ENCODE assay signal across 17 cellular contexts in the genomic region with DNA sequence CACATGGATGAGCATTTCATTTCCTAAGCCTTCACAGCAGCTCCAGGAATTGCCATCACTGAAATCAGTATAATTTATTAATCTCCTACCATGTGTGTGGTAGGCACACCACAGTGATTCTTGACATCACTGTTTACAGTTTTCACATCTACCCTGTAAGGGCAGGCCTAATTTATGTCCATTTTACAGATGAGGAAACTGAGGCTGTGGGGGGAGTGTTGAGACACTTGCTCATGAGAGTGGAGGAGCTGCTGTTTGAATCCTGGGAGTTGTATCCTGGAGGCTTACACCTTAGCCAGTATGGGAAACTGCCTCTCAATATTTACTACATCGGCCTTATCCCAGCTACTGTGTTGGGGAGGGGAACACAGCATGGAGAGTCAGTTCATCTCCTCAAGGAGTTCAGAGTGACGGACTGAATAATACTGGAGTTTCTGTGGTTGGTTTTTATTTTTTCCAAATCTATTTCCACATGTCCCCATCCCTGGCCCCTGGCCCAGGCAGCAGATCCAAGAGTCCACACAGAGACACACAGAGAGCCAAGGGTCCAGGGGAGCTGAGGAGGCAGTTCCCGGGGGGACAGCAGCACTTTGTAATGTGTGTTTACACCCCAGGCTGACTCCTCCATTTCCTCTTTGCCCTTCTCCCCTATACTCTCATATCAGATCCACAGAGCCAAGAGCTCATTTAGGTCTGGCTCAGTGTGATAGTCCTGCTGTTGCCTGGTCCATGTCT. TPM values are rescaled to one million over a fixed set of nuclear protein-coding genes. Genes with fewer than 3 reads are reported as not detected.
A peak's percentile ranks its signal among the peaks of the same experiment; 100 is the strongest.
DNase-seq lines count a peak whose midpoint lies in the region; ATAC-seq and TF ChIP-seq lines count a peak whose summit lies in the region.
"Had no signal": no experiment of that assay in that cellular context is flagged by ENCODE, and none has a peak within 500 bp of the region (broad histone marks: within the 10 kb centered on the region; RNA-seq: fewer than 3 reads in every experiment).

No MANE protein-coding gene starts in this region.

- H3K4ac ChIP-seq in trophoblast cell (ENCODE audit: low read depth, low read length): no peak overlapping the region

- TF ChIP-seq POLR2A in vagina (IDR thresholded peaks at IDR 0.05): no peak

- no peak overlapping the region for H2AFZ ChIP-seq in trophoblast cell (ENCODE audit: insufficient read depth, low read length, poor library complexity)

- no peak overlapping the region for H3K14ac ChIP-seq in trophoblast cell (ENCODE audit: low read length)

- H2BK12ac ChIP-seq in trophoblast cell (ENCODE audit: low read length): no peak overlapping the region

- no peak overlapping the region for H4K8ac ChIP-seq in trophoblast cell (ENCODE audit: low read depth, low read length)

- no peak overlapping the region for H3K23ac ChIP-seq in trophoblast cell (ENCODE audit: low read length)

- H3K4me3 ChIP-seq in trophoblast cell (ENCODE audit: low read depth, low read length): no peak overlapping the region
- H3K4me3 ChIP-seq in vagina: no peak overlapping the region
- H3K4me3 ChIP-seq: BLaER1, HAP-1 had no signal

- H4K12ac ChIP-seq in trophoblast cell (ENCODE audit: low read depth, low read length): no peak overlapping the region

- H2BK120ac ChIP-seq in trophoblast cell (ENCODE audit: insufficient read depth, low read length, poor library complexity): no peak overlapping the region

- no peaks in the 10 kb centered on the region for H3K79me1 ChIP-seq in trophoblast cell (ENCODE audit: low read length)

- no peak overlapping the region for H3K27ac ChIP-seq in trophoblast cell (ENCODE audit: low read depth, low read length)
- H3K27ac ChIP-seq in vagina: peak overlapping the region; percentile 0
- H3K27ac ChIP-seq: BLaER1, HL-60 had no signal

- intact Hi-C loops in left ventricle myocardium superior (cut with micrococcal nuclease): no loop called here
- intact Hi-C loops in vagina (cut with DNase I): no loop called here

- H3K36me3 ChIP-seq in trophoblast cell (ENCODE audit: control insufficient read depth in 1 of 2, insufficient read depth in 2 of 2, low read length in 2 of 2): no peaks in the 10 kb centered on the region
- no peaks in the 10 kb centered on the region for H3K36me3 ChIP-seq in vagina
- H3K36me3 ChIP-seq: BLaER1, HAP-1 had no signal

- H2BK5ac ChIP-seq in trophoblast cell (ENCODE audit: low read depth, low read length, poor library complexity): no peak overlapping the region

- H3K4me1 ChIP-seq in trophoblast cell (ENCODE audit: control insufficient read depth in 1 of 2, insufficient read depth in 2 of 2, low read length in 2 of 2) (no peaks in the 10 kb centered on the region), vagina (peaks cover 39% of the 10 kb centered on the region)
- H3K4me1 ChIP-seq: BLaER1, HAP-1 had no signal

- WGBS in trophoblast cell (ENCODE audit: extremely low coverage, insufficient coverage, insufficient read length): no CpG with 5 or more reads among the region's 3 CpGs

- H4K91ac ChIP-seq in trophoblast cell (ENCODE audit: low read depth, low read length): no peak overlapping the region

- no peak overlapping the region for H2AK5ac ChIP-seq in trophoblast cell (ENCODE audit: low read length)

- H3K9ac ChIP-seq in trophoblast cell (ENCODE audit: low read length): peak overlapping the region; percentile 7
- H3K9ac ChIP-seq: BLaER1 had no signal

- no peak for TF ChIP-seq CTCF in vagina (IDR thresholded peaks at IDR 0.05)

- H3K18ac ChIP-seq in trophoblast cell (ENCODE audit: low read length): no peak overlapping the region

- H3K9me3 ChIP-seq in trophoblast cell (ENCODE audit: insufficient read depth, low read depth, low read length) (no peaks in the 10 kb centered on the region), vagina (no peaks in the 10 kb centered on the region)
- H3K9me3 ChIP-seq: BLaER1, HAP-1 had no signal

- H3K27me3 ChIP-seq in trophoblast cell (ENCODE audit: insufficient read depth, low read length) (no peaks in the 10 kb centered on the region), vagina (no peaks in the 10 kb centered on the region)
- H3K27me3 ChIP-seq: BLaER1 had no signal

- H3K79me2 ChIP-seq in trophoblast cell (ENCODE audit: control insufficient read depth, insufficient read depth, low read length, poor library complexity): peaks cover 1% of the 10 kb centered on the region

- DNase-seq in activated effector memory CD4-positive, alpha-beta T cell treated with anti-CD3 and anti-CD28 coated beads, Interleukin-2, amount 50 U/mL, for 16 hours: peak; percentile 33
- DNase-seq in activated effector memory CD4-positive, alpha-beta T cell treated with Interleukin-2 at 50 U/mL for 16 hours: no peak
- DNase-seq in left ventricle myocardium superior (peak; percentile 60), trophoblast cell (no peak), vagina (ENCODE audit: extremely low spot score in 2 of 2) (no peak), SIG-M5 treated with dmso at 0.1 percent for 504 hours (lab: John Stamatoyannopoulos, UW; ENCODE audit: unreplicated experiment) (no peak), NCI-H1105 treated with DMSO at 0.1 percent for 48 hours (lab: John Stamatoyannopoulos, UW) (no peak)
- DNase-seq: CD8-positive, alpha-beta T cell; DMS79; NCI-H1417; NCI-H187 treated with DMSO at 0.1 percent for 48 hours; NCI-H345; NCI-H69 had no signal

- ATAC-seq in left ventricle myocardium superior: peak; percentile 55
- ATAC-seq in GM18520 (IDR thresholded peaks at IDR 0.05; ENCODE audit: unreplicated experiment): no peak
- ATAC-seq: CD8-positive, alpha-beta T cell had no signal

- no peak overlapping the region for H3K4me2 ChIP-seq in trophoblast cell (ENCODE audit: low read length)
- H3K4me2 ChIP-seq: BLaER1 had no signal

RNA-seq across cellular contexts. Expression of gene UBTD1, which starts 13.2 kb away (rescaled TPM):
- 28.1 TPM for total RNA-seq in left ventricle myocardium superior
- polyA plus RNA-seq in trophoblast cell (2013): 12.9 and 13.5 TPM in 2 replicates
- total RNA-seq in vagina: 18.4 TPM

RNA-seq across cellular contexts. Expression of gene MMS19, which starts 13.7 kb away (rescaled TPM):
- total RNA-seq in left ventricle myocardium superior (38.4 TPM), vagina (92.6 TPM)
- 91.9 and 93.6 TPM in 2 replicates for polyA plus RNA-seq in trophoblast cell (2013)

Comparison
In these comparisons a context has a peak if more than half of its experiments do, and no peak if none do; other contexts are left out.
1. DNase-seq: peak in activated effector memory CD4-positive, alpha-beta T cell treated with anti-CD3 and anti-CD28 coated beads, Interleukin-2, amount 50 U/mL, for 16 hours (single experiment) and left ventricle myocardium superior (single experiment); none in activated effector memory CD4-positive, alpha-beta T cell treated with Interleukin-2 at 50 U/mL for 16 hours (single experiment), trophoblast cell (0 of 2), vagina (0 of 2), SIG-M5 treated with dmso at 0.1 percent for 504 hours (single experiment) and NCI-H1105 treated with DMSO at 0.1 percent for 48 hours (single experiment).